ENCODE assay signal across 8 cellular contexts in the genomic region with DNA sequence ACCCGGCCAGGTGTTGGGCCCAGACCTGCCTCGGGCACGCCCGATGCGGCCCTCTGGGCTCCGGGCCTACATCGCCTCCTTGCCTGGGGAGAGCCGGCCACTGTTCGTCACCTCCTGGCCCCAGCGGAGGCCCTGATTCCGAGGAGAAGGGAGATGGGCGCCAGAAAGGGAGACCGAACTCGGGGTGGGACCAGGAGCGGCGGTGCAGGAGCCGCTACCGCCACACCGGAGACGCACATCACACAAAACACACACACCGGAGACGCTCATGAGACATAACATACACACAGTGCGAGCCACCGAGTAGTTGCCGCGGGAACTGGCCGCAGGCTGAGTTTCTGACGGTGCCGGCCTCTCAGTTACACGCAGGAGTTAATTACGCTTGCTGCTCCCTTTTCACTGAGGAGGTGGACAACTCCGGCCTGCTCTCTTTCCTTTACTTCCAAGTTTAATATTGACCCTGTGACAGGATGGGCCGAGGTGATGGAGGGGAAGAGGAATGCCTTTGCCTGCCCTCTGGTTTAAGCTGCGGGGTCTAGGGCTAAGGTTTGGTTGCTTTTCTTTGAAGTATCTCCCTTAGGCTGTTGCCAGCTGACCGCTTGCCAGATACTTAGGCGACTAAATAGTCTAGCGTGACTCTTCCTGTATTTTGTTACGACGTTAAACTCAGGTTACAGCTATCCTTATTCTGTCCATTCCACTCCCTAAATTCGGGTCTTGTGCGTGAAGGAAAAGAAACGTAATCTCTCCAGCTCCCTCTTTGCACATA. TPM values are rescaled to one million over a fixed set of nuclear protein-coding genes. Genes with fewer than 3 reads are reported as not detected.
DNase-seq lines count a peak whose midpoint lies in the region; ATAC-seq and TF ChIP-seq lines count a peak whose summit lies in the region.

No MANE protein-coding gene starts in this region.

- peaks cover 55% of the 10 kb centered on the region for H3K79me2 ChIP-seq in HCT116 (ENCODE audit: insufficient read depth, low read length)

- POLR2A ChIA-PET in HCT116 (lab: Charles Lee), result interaction anchor here (1.0 to 1.5 kb wide), 3 partner anchors 11 to 103 kb away, joined by 4 to 11 read pairs (median 6); partner anchors contain the start of genes TRMT10C and ZBTB11

- peaks cover 46% of the 10 kb centered on the region for H3K4me1 Mint-ChIP-seq in stimulated activated memory B cell treated with anti-CD40 and anti-IgM and Interleukin-4, amounts not matched to agents 10 μg/mL and 1 μg/mL and 100 μg/mL, for 72 hours

- CTCF ChIA-PET in HCT116 (lab: Charles Lee), result interaction anchor here (1.0 to 1.3 kb wide), 4 partner anchors 13 to 134 kb away, joined by 3 to 8 read pairs (median 6); partner anchors contain the start of gene TRMT10C

- H3K4me2 ChIP-seq in HCT116 (ENCODE audit: low read length), result peak overlapping the region; percentile 70

- peak overlapping the region; percentile 87 for H3K27ac Mint-ChIP-seq in stimulated activated memory B cell treated with anti-CD40 and anti-IgM and Interleukin-4, amounts not matched to agents 10 μg/mL and 1 μg/mL and 100 μg/mL, for 72 hours

- H3K27me3 ChIP-seq in HCT116 (ENCODE audit: insufficient read depth, low read length) (no peaks in the 10 kb centered on the region), ectodermal cell (ENCODE audit: control insufficient read depth, insufficient read depth, low read length, poor library complexity, severe bottlenecking) (no peaks in the 10 kb centered on the region), lung (ENCODE audit: control insufficient read depth, insufficient read depth) (no peaks in the 10 kb centered on the region)

- H2AFZ ChIP-seq in HCT116 (ENCODE audit: low read depth, low read length, poor library complexity, severe bottlenecking), result no peak overlapping the region

- no peaks in the 10 kb centered on the region for H3K9me3 Mint-ChIP-seq in stimulated activated memory B cell treated with anti-CD40 and anti-IgM and Interleukin-4, amounts not matched to agents 10 μg/mL and 1 μg/mL and 100 μg/mL, for 72 hours

- peak overlapping the region; percentile 93 for H3K9ac ChIP-seq in HCT116 (ENCODE audit: low read length)

- H3K36me3 ChIP-seq in HCT116 (ENCODE audit: control insufficient read depth in 1 of 2, insufficient read depth in 2 of 2, low read length in 2 of 2) (peaks cover 5 to 24% of the 10 kb centered on the region in 2 experiments), ectodermal cell (ENCODE audit: control insufficient read depth, insufficient read depth, low read length) (peaks cover 4% of the 10 kb centered on the region), lung (ENCODE audit: control insufficient read depth in 2 of 2, insufficient read depth in 2 of 2, low read length in 2 of 2) (peaks cover under 1 to 4% of the 10 kb centered on the region in 2 donors)

- H3K4me3 ChIP-seq in HCT116 (replicated peaks in 1 of 2; ENCODE audit: low read depth in 1 of 2, low read length in 2 of 2) (peak overlapping the region; percentile 81 to 95), LNCaP clone FGC (ENCODE audit: low read depth, low read length) (peak overlapping the region; percentile 90), ectodermal cell (ENCODE audit: insufficient read depth, low read depth, low read length) (peak overlapping the region; percentile 99), lung (peak overlapping the region; percentile 94)

- peak overlapping the region; percentile 82 for H3K4me3 Mint-ChIP-seq in stimulated activated memory B cell treated with anti-CD40 and anti-IgM and Interleukin-4, amounts not matched to agents 10 μg/mL and 1 μg/mL and 100 μg/mL, for 72 hours

- DNase-seq in activated gamma-delta T cell treated with Interleukin-2 at 50 U/mL for 16 hours (peak; percentile 46), activated gamma-delta T cell (lab: John Stamatoyannopoulos, UW) (no peak), HCT116 (ENCODE audit: low read depth, low spot score) (no peak), LNCaP clone FGC (ENCODE audit: low read depth) (peak; percentile 50), T-helper 9 cell (peak; percentile 31), lung (ENCODE audit: low spot score) (peak; percentile 65)

- RAD21 ChIA-PET in HCT116 (lab: Charles Lee; ENCODE audit: low non-redundant PET in 1 of 2, low total read pairs in 2 of 2, uncharacterized antibody in 2 of 2, unreplicated experiment in 2 of 2), result interaction anchor here in 1 of 2 experiments (1.2 kb wide), 1 partner anchor 103 kb away, joined by 4 read pairs; the partner anchor contains the start of gene ZBTB11

- intact Hi-C loops in HCT116 (cut with micrococcal nuclease), result no loop called here

- no peak for TF ChIP-seq POLR2A in HCT116 (IDR thresholded peaks at IDR 0.05; ENCODE audit: borderline replicate concordance, extremely low read depth, insufficient read depth, insufficient read length)

- TSS peak; percentile 54 for BruUV-seq in HCT116 (replicated peaks; lab: Mats Ljungman, UMichigan)

- H3K9me3 ChIP-seq in HCT116 (ENCODE audit: control insufficient read depth in 1 of 2, insufficient read depth in 1 of 2, low read depth in 1 of 2, low read length in 2 of 2) (no peaks in the 10 kb centered on the region), ectodermal cell (ENCODE audit: control insufficient read depth, low read length) (no peaks in the 10 kb centered on the region), lung (ENCODE audit: control insufficient read depth in 2 of 2, insufficient read depth in 1 of 2, low read length in 1 of 2) (no peaks in the 10 kb centered on the region)

- no peaks in the 10 kb centered on the region for H3K27me3 Mint-ChIP-seq in stimulated activated memory B cell treated with anti-CD40 and anti-IgM and Interleukin-4, amounts not matched to agents 10 μg/mL and 1 μg/mL and 100 μg/mL, for 72 hours

- TF ChIP-seq CTCF in HCT116 (IDR thresholded peaks at IDR 0.05 in 2 of 3, conservative IDR thresholded peaks at IDR 0.05 in 1 of 3; ENCODE audit: borderline replicate concordance in 1 of 3, insufficient read depth in 1 of 3, low read depth in 2 of 3, low read length in 2 of 3), result no peak
- TF ChIP-seq CTCF in LNCaP clone FGC (IDR thresholded peaks at IDR 0.05; ENCODE audit: control insufficient read depth, extremely low read depth, insufficient read depth), result no peak
- TF ChIP-seq CTCF in lung (IDR thresholded peaks at IDR 0.05; ENCODE audit: control extremely low read depth, extremely low read depth), result no peak

- H3K36me3 Mint-ChIP-seq in stimulated activated memory B cell treated with anti-CD40 and anti-IgM and Interleukin-4, amounts not matched to agents 10 μg/mL and 1 μg/mL and 100 μg/mL, for 72 hours, result peaks cover 7% of the 10 kb centered on the region

- no peak for TF ChIP-seq RAD21 in HCT116 (IDR thresholded peaks at IDR 0.05; ENCODE audit: low read depth)

- H3K27ac ChIP-seq in HCT116 (ENCODE audit: low read depth, low read length) (peak overlapping the region; percentile 91), ectodermal cell (ENCODE audit: insufficient read depth, low read depth, low read length, poor library complexity, severe bottlenecking) (peak overlapping the region; percentile 96), lung (ENCODE audit: low read depth in 1 of 2, low read length in 1 of 2) (peak overlapping the region; percentile 95 to 100)

- H3K9me2 ChIP-seq in HCT116 (ENCODE audit: insufficient read depth), result no peaks in the 10 kb centered on the region

- H4K20me1 ChIP-seq in HCT116 (ENCODE audit: insufficient read depth), result peaks cover 9% of the 10 kb centered on the region

- ATAC-seq in HCT116, result peak; percentile 66
- ATAC-seq in lung (ENCODE audit: insufficient read depth, low FRiP score), result peak; percentile 65
- peak; percentile 83 for ATAC-seq in stimulated activated memory B cell treated with anti-CD40 and anti-IgM and Interleukin-4, amounts not matched to agents 10 μg/mL and 1 μg/mL and 100 μg/mL, for 72 hours

- 0 to 1% methylated on average over 42 of the region's 42 CpGs for WGBS in ectodermal cell, 2 experiments
- WGBS in lung, 2 donors, result 1% methylated on average over 40 to 42 of the region's 42 CpGs

- H3K4me1 ChIP-seq in HCT116 (ENCODE audit: control insufficient read depth in 1 of 2, insufficient read depth in 2 of 2, low read length in 2 of 2), result peaks cover 11 to 24% of the 10 kb centered on the region in 2 experiments
- peaks cover 8% of the 10 kb centered on the region for H3K4me1 ChIP-seq in ectodermal cell (ENCODE audit: control insufficient read depth, insufficient read depth, low read length)
- H3K4me1 ChIP-seq in lung (ENCODE audit: control insufficient read depth in 2 of 2, insufficient read depth in 2 of 2, low read length in 2 of 2), result peaks cover 0 to 6% of the 10 kb centered on the region in 2 donors

TF ChIP-seq in HCT116, 20 proteins besides CTCF, POLR2A, EP300 and RAD21 (continues in another document):
- TF ChIP-seq ZFX (IDR thresholded peaks at IDR 0.05) (peak; percentile 99), ATF3 (IDR thresholded peaks at IDR 0.05) (no peak), CBX3 (IDR thresholded peaks at IDR 0.05; ENCODE audit: low read depth) (no peak), YY1 (IDR thresholded peaks at IDR 0.05; ENCODE audit: extremely low read depth, insufficient replicate concordance, low read depth, low read length) (no peak), ELF1 (IDR thresholded peaks at IDR 0.05; ENCODE audit: borderline replicate concordance, low read depth) (no peak)

RNA-seq across cellular contexts. Expression of gene PCNP, which starts 0.6 kb away (rescaled TPM):
- total RNA-seq in HCT116 (2021; ENCODE audit: unreplicated experiment), result 177 TPM
- polyA plus RNA-seq in HCT116 (2012), result 46.2 and 89.3 TPM in 2 replicates
- 162 TPM for polyA plus RNA-seq in ectodermal cell (2013, experiment 1 of 4)
- polyA plus RNA-seq in ectodermal cell (2013, experiment 2 of 4), result 166 TPM
- 137 TPM for polyA plus RNA-seq in ectodermal cell (2013, experiment 3 of 4)
- polyA plus RNA-seq in ectodermal cell (2013, experiment 4 of 4), result 141 TPM
- 100 to 1,000 TPM; 123 to 195 TPM for total RNA-seq in lung
- 10 to 100 TPM; 73.1 to 76.4 TPM for polyA plus RNA-seq in lung

RNA-seq across cellular contexts. Expression of gene TRMT10C, which starts 12.9 kb away (rescaled TPM):
- 36.4 TPM for total RNA-seq in HCT116 (2021; ENCODE audit: unreplicated experiment)
- polyA plus RNA-seq in HCT116 (2012), result 8.3 and 11.8 TPM in 2 replicates
- polyA plus RNA-seq in ectodermal cell (2013, experiment 1 of 4), result 49.8 TPM
- polyA plus RNA-seq in ectodermal cell (2013, experiment 2 of 4), result 59.1 TPM
- polyA plus RNA-seq in ectodermal cell (2013, experiment 3 of 4), result 52.6 TPM
- 52.7 TPM for polyA plus RNA-seq in ectodermal cell (2013, experiment 4 of 4)
- 10 to 100 TPM; 13.9 to 16.1 TPM for total RNA-seq in lung
- polyA plus RNA-seq in lung, result 10 to 100 TPM; 15.1 to 17.0 TPM

Comparison
In these comparisons a context has a peak if more than half of its experiments do, and no peak if none do; other contexts are left out.
1. DNase-seq: peak in activated gamma-delta T cell treated with Interleukin-2 at 50 U/mL for 16 hours (single experiment), LNCaP clone FGC (single experiment), T-helper 9 cell (single experiment) and lung (single experiment); none in activated gamma-delta T cell (single experiment) and HCT116 (single experiment).
2. Peak in every context shown above with its lines, with median percentiles within 50 percentile points of each other: ATAC-seq, H3K27ac ChIP-seq and H3K4me3 ChIP-seq.